Comparison of ENCODE assay signal across 21 cellular contexts in genomic region chr2:109418716-109419115, GRCh38.
DNase-seq lines count a peak whose midpoint lies in the region; ATAC-seq and TF ChIP-seq lines count a peak whose summit lies in the region.
"Had no signal": no experiment of that assay in that cellular context is flagged by ENCODE, and none has a peak within 500 bp of the region (broad histone marks: within the 10 kb centered on the region; RNA-seq: fewer than 3 reads in every experiment).

No MANE protein-coding gene starts in this region.

- H3K27ac Mint-ChIP-seq in activated T-cell treated with anti-CD3 and anti-CD28 coated beads, Interleukin-2, amount 50 U/mL, for 24 hours, result peak overlapping the region; percentile 50
- H3K27ac Mint-ChIP-seq: B cell; CD8-positive, alpha-beta T cell; HFFc6 had no signal

- DNase-seq in activated T-cell treated with anti-CD3 and anti-CD28 coated beads, Interleukin-2, amount 50 U/mL, for 24 hours, result no peak
- DNase-seq in activated T-cell treated with anti-CD3 and anti-CD28 coated beads for 4 hours (no peak), IMR-90 (no peak), lower lobe of right lung (peak; percentile 24), posterior vena cava (ENCODE audit: low spot score) (peak; percentile 45), DMS53 (lab: John Stamatoyannopoulos, UW) (no peak)
- DNase-seq: Caco-2; CD4-positive, CD25-positive, alpha-beta regulatory T cell; CD8-positive, alpha-beta T cell; DMS153; DMS79; GF-D8; GOT3; HFFc6 had no signal

- intact Hi-C loops in IMR-90 (cut with micrococcal nuclease), result no loop called here
- intact Hi-C loops in lower lobe of right lung (cut with DNase I), result no loop called here
- intact Hi-C loops in posterior vena cava (cut with DNase I), result no loop called here

- H4K20me1 ChIP-seq in IMR-90 (ENCODE audit: insufficient read depth, low read length), result peaks cover 8% of the 10 kb centered on the region
- H4K20me1 ChIP-seq: BLaER1 had no signal

- no peak overlapping the region; a peak in 1 of 4 replicates for H4K8ac ChIP-seq in IMR-90 (ENCODE audit: low read depth in 2 of 2, low read length in 2 of 2)

- H3K4me3 Mint-ChIP-seq in activated T-cell treated with anti-CD3 and anti-CD28 coated beads, Interleukin-2, amount 50 U/mL, for 24 hours, result no peak overlapping the region
- H3K4me3 Mint-ChIP-seq: B cell; CD8-positive, alpha-beta T cell; HFFc6 had no signal

- H2AFZ ChIP-seq in IMR-90 (replicated peaks; ENCODE audit: low read length, poor library complexity), result no peak overlapping the region

- no peak overlapping the region for H3K9ac ChIP-seq in IMR-90 (ENCODE audit: low read depth, low read length)
- H3K9ac ChIP-seq: BLaER1 had no signal

- H3K36me3 ChIP-seq in IMR-90 (ENCODE audit: control insufficient read depth, insufficient read depth, low read length), result peaks cover 27% of the 10 kb centered on the region
- no peaks in the 10 kb centered on the region for H3K36me3 ChIP-seq in lower lobe of right lung
- H3K36me3 ChIP-seq: HAP-1 had no signal

- no peaks in the 10 kb centered on the region for H3K9me3 Mint-ChIP-seq in activated T-cell treated with anti-CD3 and anti-CD28 coated beads, Interleukin-2, amount 50 U/mL, for 24 hours
- H3K9me3 Mint-ChIP-seq: CD4-positive, CD25-positive, alpha-beta regulatory T cell; CD8-positive, alpha-beta T cell; HFFc6 had no signal

- no peak overlapping the region for H2AK9ac ChIP-seq in IMR-90 (replicated peaks; ENCODE audit: low read depth, low read length, poor library complexity)

- peak overlapping the region; percentile 51 for H2AK5ac ChIP-seq in IMR-90 (ENCODE audit: low read depth, low read length)

- WGBS in IMR-90 (ENCODE audit: extremely low coverage in 2 of 2, insufficient read length in 1 of 2), 2 experiments, result no CpG with 5 or more reads among the region's 7 CpGs

- in situ Hi-C loops in IMR-90 (cut with MboI; ENCODE audit: low sequenced_read_pairs), result no loop called here

- H4K5ac ChIP-seq in IMR-90 (ENCODE audit: low read depth, low read length), result no peak overlapping the region

- H3K27ac ChIP-seq in IMR-90 (ENCODE audit: insufficient read depth, low read length) (no peak overlapping the region), lower lobe of right lung (no peak overlapping the region)
- H3K27ac ChIP-seq: 22Rv1, BLaER1, C4-2B had no signal

- H2BK20ac ChIP-seq in IMR-90 (ENCODE audit: low read depth, low read length), result no peak overlapping the region

- no peak overlapping the region for H4K91ac ChIP-seq in IMR-90 (ENCODE audit: insufficient read depth, low read depth, low read length)

- H3K9me3 ChIP-seq in IMR-90 (ENCODE audit: control insufficient read depth, insufficient read depth, low read length), result no peaks in the 10 kb centered on the region
- no peaks in the 10 kb centered on the region for H3K9me3 ChIP-seq in lower lobe of right lung
- H3K9me3 ChIP-seq: BLaER1, Caco-2, HAP-1 had no signal

- dilution Hi-C loops in IMR-90 (cut with HindIII; ENCODE audit: low sequenced_read_pairs, unreplicated experiment), result no loop called here

- no peak overlapping the region; the same call in 1 of the 2 replicates for H3K18ac ChIP-seq in IMR-90 (ENCODE audit: low read depth, low read length)

- H3K27me3 ChIP-seq in IMR-90 (ENCODE audit: control insufficient read depth, insufficient read depth, low read length), result no peaks in the 10 kb centered on the region
- no peaks in the 10 kb centered on the region for H3K27me3 ChIP-seq in lower lobe of right lung (ENCODE audit: low read depth)
- H3K27me3 ChIP-seq: BLaER1 had no signal

- TF ChIP-seq POLR2A in IMR-90 (IDR thresholded peaks at IDR 0.05; ENCODE audit: low read depth, low read length), result no peak

- no peak for TF ChIP-seq RAD21 in IMR-90 (IDR thresholded peaks at IDR 0.05; ENCODE audit: low read length)

- H3K56ac ChIP-seq in IMR-90 (ENCODE audit: extremely low read depth, insufficient read depth, low read length), result no peak overlapping the region

- H3K4me3 ChIP-seq in IMR-90 (ENCODE audit: insufficient read depth, low read depth, low read length) (no peak overlapping the region), lower lobe of right lung (no peak overlapping the region)
- H3K4me3 ChIP-seq: BLaER1, HAP-1 had no signal

- peaks cover 0 to 61% of the 10 kb centered on the region in 2 experiments; a peak in 3 of 4 replicates for H3K79me1 ChIP-seq in IMR-90 (ENCODE audit: low read depth in 1 of 2, low read length in 2 of 2)

- H3K4me1 ChIP-seq in IMR-90 (ENCODE audit: control insufficient read depth, insufficient read depth, low read length) (peaks cover 22% of the 10 kb centered on the region), lower lobe of right lung (peaks cover 15% of the 10 kb centered on the region)
- H3K4me1 ChIP-seq: HAP-1 had no signal

- peak overlapping the region; percentile 13; the same call in 1 of the 2 replicates for H3K4ac ChIP-seq in IMR-90 (ENCODE audit: low read depth, low read length)

- TF ChIP-seq CTCF in IMR-90 (conservative IDR thresholded peaks at IDR 0.05; ENCODE audit: low read depth, low read length), result no peak
- TF ChIP-seq CTCF in lower lobe of right lung (IDR thresholded peaks at IDR 0.05), result no peak

- H3K4me1 Mint-ChIP-seq in activated T-cell treated with anti-CD3 and anti-CD28 coated beads, Interleukin-2, amount 50 U/mL, for 24 hours (ENCODE audit: low read depth), result no peaks in the 10 kb centered on the region
- H3K4me1 Mint-ChIP-seq: B cell had no signal

- no peak overlapping the region for H2BK15ac ChIP-seq in IMR-90 (ENCODE audit: low read depth, low read length)

- BruUV-seq in IMR-90 (replicated peaks; lab: Mats Ljungman, UMichigan), result no TSS peak

- H3K36me3 Mint-ChIP-seq in activated T-cell treated with anti-CD3 and anti-CD28 coated beads, Interleukin-2, amount 50 U/mL, for 24 hours (ENCODE audit: low read depth), result no peaks in the 10 kb centered on the region

- CTCF ChIA-PET in IMR-90 (lab: Yijun Ruan, JAX), result no interaction called here

- H3K27me3 Mint-ChIP-seq in activated T-cell treated with anti-CD3 and anti-CD28 coated beads, Interleukin-2, amount 50 U/mL, for 24 hours, result no peaks in the 10 kb centered on the region
- H3K27me3 Mint-ChIP-seq: B cell; CD4-positive, CD25-positive, alpha-beta regulatory T cell had no signal

- ATAC-seq in IMR-90 (ENCODE audit: low read depth), result no peak
- no peak for ATAC-seq in lower lobe of right lung
- no peak for ATAC-seq in GM21526 (IDR thresholded peaks at IDR 0.05; ENCODE audit: low FRiP score, unreplicated experiment)
- no peak for ATAC-seq in HG03342 (IDR thresholded peaks at IDR 0.05; ENCODE audit: unreplicated experiment)
- ATAC-seq: CD8-positive, alpha-beta T cell had no signal

- peaks cover 40% of the 10 kb centered on the region for H3K9me1 ChIP-seq in IMR-90 (ENCODE audit: insufficient read depth, low read length)

- no peak overlapping the region for H2BK120ac ChIP-seq in IMR-90 (ENCODE audit: low read depth, low read length)

- no peak overlapping the region for H3K23ac ChIP-seq in IMR-90 (ENCODE audit: low read depth, low read length)

- POLR2A ChIA-PET in IMR-90 (lab: Charles Lee; ENCODE audit: unreplicated experiment), result no interaction called here

- H3K4me2 ChIP-seq in IMR-90 (ENCODE audit: low read depth, low read length), result no peak overlapping the region

- no peak overlapping the region for H3K14ac ChIP-seq in IMR-90 (replicated peaks; ENCODE audit: low read depth, low read length)

- H2BK5ac ChIP-seq in IMR-90 (ENCODE audit: low read depth, low read length, poor library complexity, severe bottlenecking), result no peak overlapping the region

TF ChIP-seq in IMR-90, 13 proteins besides CTCF, POLR2A, EP300 and RAD21:
- TF ChIP-seq CHD1 (IDR thresholded peaks at IDR 0.05; ENCODE audit: low read depth, low read length) (no peak), NFE2L2 (IDR thresholded peaks at IDR 0.05; ENCODE audit: low read depth, low read length) (no peak), MAFK (IDR thresholded peaks at IDR 0.05; ENCODE audit: low read depth, low read length) (no peak), RFX5 (IDR thresholded peaks at IDR 0.05; ENCODE audit: low read depth, low read length) (no peak), MXI1 (IDR thresholded peaks at IDR 0.05; ENCODE audit: borderline replicate concordance, low read depth, low read length) (no peak), BHLHE40 (IDR thresholded peaks at IDR 0.05; ENCODE audit: low read depth, low read length) (no peak), CEBPB (IDR thresholded peaks at IDR 0.05; ENCODE audit: low read depth, low read length) (no peak), SMC3 (IDR thresholded peaks at IDR 0.05; ENCODE audit: low read depth, low read length) (no peak), RCOR1 (IDR thresholded peaks at IDR 0.05; ENCODE audit: insufficient replicate concordance, low read length) (no peak), ELK1 (IDR thresholded peaks at IDR 0.05; ENCODE audit: borderline replicate concordance, low read depth, low read length) (no peak), USF2 (IDR thresholded peaks at IDR 0.05; ENCODE audit: low read depth, low read length) (no peak), FOS (IDR thresholded peaks at IDR 0.05; ENCODE audit: low read depth, low read length) (no peak), MAZ (IDR thresholded peaks at IDR 0.05; ENCODE audit: borderline replicate concordance, low read depth, low read length) (no peak)

Comparison
In these comparisons a context has a peak if more than half of its experiments do, and no peak if none do; other contexts are left out.
1. DNase-seq: peak in lower lobe of right lung (single experiment) and posterior vena cava (single experiment); none in activated T-cell treated with anti-CD3 and anti-CD28 coated beads, Interleukin-2, amount 50 U/mL, for 24 hours (single experiment), activated T-cell treated with anti-CD3 and anti-CD28 coated beads for 4 hours (single experiment), IMR-90 (single experiment) and DMS53 (single experiment).